ENCODE assay signal across 5 cellular contexts in the genomic region with DNA sequence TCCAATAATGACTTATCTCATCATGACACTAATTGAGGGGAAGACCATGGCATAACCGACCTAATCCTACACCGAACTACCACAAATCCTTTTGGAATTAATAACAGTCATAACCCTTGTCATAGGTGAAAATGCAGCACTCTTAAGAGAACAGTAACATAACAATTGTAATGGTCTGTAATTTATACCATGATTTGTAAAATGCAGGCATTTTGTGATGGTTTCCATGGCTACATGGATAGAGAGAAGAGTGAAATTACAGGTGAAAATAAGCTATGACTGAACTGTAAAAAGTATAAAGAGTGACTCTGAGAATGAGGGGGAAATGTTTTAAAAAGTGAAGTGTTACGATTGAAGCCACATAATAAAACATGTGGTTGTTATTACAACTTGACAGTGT.
"Had no signal": no experiment of that assay in that cellular context is flagged by ENCODE, and none has a peak within 500 bp of the region (broad histone marks: within the 10 kb centered on the region; RNA-seq: fewer than 3 reads in every experiment).

No MANE protein-coding gene starts in this region.

- H3K9me3 Mint-ChIP-seq: IgD-negative memory B cell had no signal

- H3K27ac ChIP-seq: HL-60 had no signal

- DNase-seq: IMR-90 had no signal

- H3K4me3 ChIP-seq: K562 had no signal

- H3K27me3 Mint-ChIP-seq: IgD-negative memory B cell had no signal

- ATAC-seq: HepG2, K562 had no signal

- H3K36me3 Mint-ChIP-seq: IgD-negative memory B cell had no signal

- H3K4me3 Mint-ChIP-seq: IgD-negative memory B cell had no signal

- H3K27ac Mint-ChIP-seq: IgD-negative memory B cell had no signal

- H3K4me1 Mint-ChIP-seq: IgD-negative memory B cell had no signal
